Comparison of ENCODE assay signal across 34 cellular contexts in the genomic region with DNA sequence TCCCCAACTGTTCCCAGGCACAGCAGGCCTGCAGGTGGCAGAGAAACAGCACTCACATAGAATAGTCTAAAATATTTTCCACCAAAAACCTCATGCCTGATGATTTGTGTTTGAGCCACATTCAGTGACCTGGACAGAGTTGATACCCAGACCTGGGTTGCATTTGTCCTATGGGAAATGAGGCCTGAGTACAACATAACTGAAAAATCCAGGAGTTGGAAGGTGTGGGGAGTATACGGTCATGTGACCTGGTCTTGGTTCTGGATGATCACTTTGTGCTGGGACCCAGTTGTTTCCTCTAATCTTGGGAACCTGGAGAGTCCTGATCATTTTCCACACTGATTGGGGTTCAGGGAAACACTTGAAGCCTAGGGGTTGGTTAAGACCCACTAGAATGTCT.
"Had no signal": no experiment of that assay in that cellular context is flagged by ENCODE, and none has a peak within 500 bp of the region (broad histone marks: within the 10 kb centered on the region; RNA-seq: fewer than 3 reads in every experiment).

No MANE protein-coding gene starts in this region.

- H3K9me3 ChIP-seq: MG63 had no signal

- H3K4me3 ChIP-seq: MG63 had no signal

- H3K27me3 ChIP-seq: MG63 had no signal

- H3K36me3 ChIP-seq: MG63 had no signal

- DNase-seq: Karpas-422, Kasumi-1, MG63, MM.1S, MV-4-11, NCI-H1048, NCI-H1092, NCI-H1092 treated with DMSO at 0.1 percent for 48 hours, NCI-H1105, NCI-H1105 treated with DMSO at 0.1 percent for 48 hours, NCI-H1417, NCI-H1417 treated with DMSO at 0.1 percent for 48 hours, NCI-H1436, NCI-H1436 treated with DMSO at 0.1 percent for 48 hours, NCI-H146, NCI-H1694, NCI-H1694 treated with DMSO at 0.1 percent for 48 hours, NCI-H187, NCI-H187 treated with DMSO at 0.1 percent for 48 hours, NCI-H1930, NCI-H2029, NCI-H2029 treated with DMSO at 0.1 percent for 48 hours, NCI-H2081, NCI-H2081 treated with DMSO at 0.1 percent for 48 hours, NCI-H2107, NCI-H2171, NCI-H2171 treated with DMSO at 0.1 percent for 48 hours, NCI-H2227 treated with DMSO at 0.1 percent for 48 hours, NCI-H226, NCI-H345, NCI-H446, NCI-H446 treated with DMSO at 0.1 percent for 48 hours, NCI-H510A, NCI-H510A treated with DMSO at 0.1 percent for 48 hours had no signal
